ENCODE assay signal across 8 cellular contexts in genomic region chr10:27242473-27242950, GRCh38. TPM values are rescaled to one million over a fixed set of nuclear protein-coding genes. Genes with fewer than 3 reads are reported as not detected.
A peak's percentile ranks its signal among the peaks of the same experiment; 100 is the strongest.
DNase-seq lines count a peak whose midpoint lies in the region; ATAC-seq lines count a peak whose summit lies in the region.

No MANE protein-coding gene starts in this region.

- peak overlapping the region; percentile 95 for H3K27ac ChIP-seq in layer of hippocampus (ENCODE audit: low read depth, low read length)
- peak overlapping the region; percentile 95 for H3K27ac ChIP-seq in thymus (ENCODE audit: low read depth)

- no peaks in the 10 kb centered on the region for H3K27me3 Mint-ChIP-seq in activated CD4-positive, alpha-beta T cell treated with anti-CD3 and anti-CD28 coated beads, Interleukin-2, amount 10 ng/mL, durations not matched to agents 7 days and 5 days
- no peaks in the 10 kb centered on the region for H3K27me3 Mint-ChIP-seq in activated naive CD8-positive, alpha-beta T cell treated with anti-CD3 and anti-CD28 coated beads, Interleukin-2, amount 10 ng/mL, durations not matched to agents 7 days and 5 days

- peak overlapping the region; percentile 92 for H3K4me3 Mint-ChIP-seq in activated CD4-positive, alpha-beta T cell treated with anti-CD3 and anti-CD28 coated beads, Interleukin-2, amount 10 ng/mL, durations not matched to agents 7 days and 5 days
- H3K4me3 Mint-ChIP-seq in activated naive CD8-positive, alpha-beta T cell treated with anti-CD3 and anti-CD28 coated beads, Interleukin-2, amount 10 ng/mL, durations not matched to agents 7 days and 5 days, result peak overlapping the region; percentile 95

- peaks cover 8% of the 10 kb centered on the region for H3K36me3 Mint-ChIP-seq in activated CD4-positive, alpha-beta T cell treated with anti-CD3 and anti-CD28 coated beads, Interleukin-2, amount 10 ng/mL, durations not matched to agents 7 days and 5 days (ENCODE audit: low read depth)
- peaks cover 8% of the 10 kb centered on the region for H3K36me3 Mint-ChIP-seq in activated naive CD8-positive, alpha-beta T cell treated with anti-CD3 and anti-CD28 coated beads, Interleukin-2, amount 10 ng/mL, durations not matched to agents 7 days and 5 days

- CTCF ChIA-PET in activated CD4-positive, alpha-beta T cell treated with anti-CD3 and anti-CD28 coated beads, Interleukin-2, amount 10 ng/mL, durations not matched to agents 7 days and 5 days (lab: Charles Lee), result interaction anchor here (1.0 to 2.9 kb wide), 5 partner anchors 8 to 87 kb away, joined by 3 to 24 read pairs (median 4); partner anchors contain the start of gene MASTL

- peak overlapping the region; percentile 99 for H3K27ac Mint-ChIP-seq in activated CD4-positive, alpha-beta T cell treated with anti-CD3 and anti-CD28 coated beads, Interleukin-2, amount 10 ng/mL, durations not matched to agents 7 days and 5 days
- H3K27ac Mint-ChIP-seq in activated naive CD8-positive, alpha-beta T cell treated with anti-CD3 and anti-CD28 coated beads, Interleukin-2, amount 10 ng/mL, durations not matched to agents 7 days and 5 days, result peak overlapping the region; percentile 98

- H3K4me1 ChIP-seq in thymus (ENCODE audit: control insufficient read depth, insufficient read depth, low read length), result peaks cover 7% of the 10 kb centered on the region

- POLR2A ChIA-PET in activated CD4-positive, alpha-beta T cell treated with anti-CD3 and anti-CD28 coated beads, Interleukin-2, amount 10 ng/mL, durations not matched to agents 7 days and 5 days (lab: Charles Lee), result no interaction called here
- POLR2A ChIA-PET in activated naive CD8-positive, alpha-beta T cell treated with anti-CD3 and anti-CD28 coated beads, Interleukin-2, amount 10 ng/mL, durations not matched to agents 7 days and 5 days (lab: Charles Lee), result interaction anchor here (0.9 to 2.9 kb wide), 11 partner anchors 10 to 1125 kb away, joined by 3 to 40 read pairs (median 5); partner anchors contain the start of genes ANKRD26, MASTL, RAB18 and YME1L1

- ATAC-seq in activated naive CD8-positive, alpha-beta T cell treated with anti-CD3 and anti-CD28 coated beads, Interleukin-2, amount 10 ng/mL, durations not matched to agents 7 days and 5 days (ENCODE audit: low read depth), result no peak
- ATAC-seq in GM21367 (IDR thresholded peaks at IDR 0.05; ENCODE audit: unreplicated experiment), result no peak

- no peaks in the 10 kb centered on the region for H3K9me3 ChIP-seq in thymus (ENCODE audit: control insufficient read depth)

- H3K4me3 ChIP-seq in thymus (ENCODE audit: low read length), result peak overlapping the region; percentile 65

- no peaks in the 10 kb centered on the region for H3K36me3 ChIP-seq in thymus (ENCODE audit: control insufficient read depth, insufficient read depth)

- DNase-seq in activated CD4-positive, alpha-beta T cell treated with anti-CD3 and anti-CD28 coated beads, Interleukin-2, amount 10 ng/mL, durations not matched to agents 7 days and 5 days, result no peak
- no peak for DNase-seq in activated CD4-positive, alpha-beta T cell treated with anti-CD3 and anti-CD28 coated beads for 4 hours
- DNase-seq in activated naive CD8-positive, alpha-beta T cell treated with anti-CD3 and anti-CD28 coated beads, Interleukin-2, amount 10 ng/mL, durations not matched to agents 7 days and 5 days, result no peak
- DNase-seq in effector CD8-positive, alpha-beta T cell (lab: John Stamatoyannopoulos, UW), result no peak
- no peak for DNase-seq in NCI-H1436 treated with DMSO at 0.1 percent for 48 hours (lab: John Stamatoyannopoulos, UW)

- no peaks in the 10 kb centered on the region for H3K9me3 Mint-ChIP-seq in activated CD4-positive, alpha-beta T cell treated with anti-CD3 and anti-CD28 coated beads, Interleukin-2, amount 10 ng/mL, durations not matched to agents 7 days and 5 days
- no peaks in the 10 kb centered on the region for H3K9me3 Mint-ChIP-seq in activated naive CD8-positive, alpha-beta T cell treated with anti-CD3 and anti-CD28 coated beads, Interleukin-2, amount 10 ng/mL, durations not matched to agents 7 days and 5 days

- no peaks in the 10 kb centered on the region for H3K27me3 ChIP-seq in layer of hippocampus (ENCODE audit: control insufficient read depth, insufficient read depth, low read length)
- no peaks in the 10 kb centered on the region for H3K27me3 ChIP-seq in thymus (ENCODE audit: control insufficient read depth, insufficient read depth)

- H3K4me1 Mint-ChIP-seq in activated CD4-positive, alpha-beta T cell treated with anti-CD3 and anti-CD28 coated beads, Interleukin-2, amount 10 ng/mL, durations not matched to agents 7 days and 5 days, result peaks cover 32% of the 10 kb centered on the region
- H3K4me1 Mint-ChIP-seq in activated naive CD8-positive, alpha-beta T cell treated with anti-CD3 and anti-CD28 coated beads, Interleukin-2, amount 10 ng/mL, durations not matched to agents 7 days and 5 days, result peaks cover 21% of the 10 kb centered on the region

- WGBS in thymus, result under 1% methylated on average over 6 of the region's 6 CpGs

RNA-seq across cellular contexts. Expression of gene ACBD5, which starts 1.9 kb away (rescaled TPM):
- total RNA-seq in activated CD4-positive, alpha-beta T cell treated with anti-CD3 and anti-CD28 coated beads, Interleukin-2, amount 10 ng/mL, durations not matched to agents 7 days and 5 days, result 10 to 100 TPM; 19.2 to 21.6 TPM
- total RNA-seq in activated naive CD8-positive, alpha-beta T cell treated with anti-CD3 and anti-CD28 coated beads, Interleukin-2, amount 10 ng/mL, durations not matched to agents 7 days and 5 days, result 10 to 100 TPM; 27.5 to 27.6 TPM
- polyA plus RNA-seq in thymus, result 14.8 TPM
